2 cellular contexts compared by ENCODE assay signal in the genomic region with DNA sequence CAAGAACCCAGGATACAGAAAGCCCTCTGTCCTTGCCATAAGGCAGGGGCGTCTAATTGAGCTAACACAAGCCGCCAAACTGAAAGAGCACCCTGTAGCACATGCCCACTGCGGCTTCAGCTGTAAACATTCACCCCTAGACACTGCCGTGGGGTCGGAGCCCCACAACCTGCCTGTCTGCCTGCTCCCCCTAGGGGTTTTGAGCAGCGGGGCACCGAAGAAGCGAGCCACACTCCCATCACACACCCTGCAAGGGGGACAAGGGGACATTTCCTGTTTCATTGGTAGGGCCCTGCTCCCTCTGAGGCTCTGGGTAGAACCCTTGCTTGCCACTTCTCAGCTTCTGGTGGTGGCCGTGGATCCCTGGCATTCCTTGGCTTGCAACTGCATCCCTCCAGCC.
TF ChIP-seq lines count a peak whose summit lies in the region.

No MANE protein-coding gene starts in this region.

TF ChIP-seq in GM23338, 12 proteins besides CTCF, POLR2A, EP300 and RAD21 (continued from another document):
- TF ChIP-seq STAT1 (IDR thresholded peaks at IDR 0.05; ENCODE audit: unreplicated experiment): no peak
- TF ChIP-seq POLR2AphosphoS5 (IDR thresholded peaks at IDR 0.05; ENCODE audit: low read depth): no peak
- TF ChIP-seq ZNF331 (CRISPR knock-in tag; IDR thresholded peaks at IDR 0.05; ENCODE audit: low read depth): no peak
- TF ChIP-seq EZH2 (IDR thresholded peaks at IDR 0.05; ENCODE audit: low read depth, unreplicated experiment): no peak
- no peak for TF ChIP-seq NANOG (IDR thresholded peaks at IDR 0.05; ENCODE audit: borderline replicate concordance)

TF ChIP-seq in WTC11, 78 proteins besides CTCF, POLR2A, EP300 and RAD21 (continued from another document):
- TF ChIP-seq NR3C1 (CRISPR knock-in tag; conservative IDR thresholded peaks at IDR 0.05; ENCODE audit: low read depth) (no peak), NR1H2 (CRISPR knock-in tag; IDR thresholded peaks at IDR 0.05) (no peak), FOXJ3 (CRISPR knock-in tag; IDR thresholded peaks at IDR 0.05; ENCODE audit: borderline replicate concordance) (no peak), RELA (CRISPR knock-in tag; IDR thresholded peaks at IDR 0.05; ENCODE audit: borderline replicate concordance) (no peak)
- TF ChIP-seq, protein P1, sequence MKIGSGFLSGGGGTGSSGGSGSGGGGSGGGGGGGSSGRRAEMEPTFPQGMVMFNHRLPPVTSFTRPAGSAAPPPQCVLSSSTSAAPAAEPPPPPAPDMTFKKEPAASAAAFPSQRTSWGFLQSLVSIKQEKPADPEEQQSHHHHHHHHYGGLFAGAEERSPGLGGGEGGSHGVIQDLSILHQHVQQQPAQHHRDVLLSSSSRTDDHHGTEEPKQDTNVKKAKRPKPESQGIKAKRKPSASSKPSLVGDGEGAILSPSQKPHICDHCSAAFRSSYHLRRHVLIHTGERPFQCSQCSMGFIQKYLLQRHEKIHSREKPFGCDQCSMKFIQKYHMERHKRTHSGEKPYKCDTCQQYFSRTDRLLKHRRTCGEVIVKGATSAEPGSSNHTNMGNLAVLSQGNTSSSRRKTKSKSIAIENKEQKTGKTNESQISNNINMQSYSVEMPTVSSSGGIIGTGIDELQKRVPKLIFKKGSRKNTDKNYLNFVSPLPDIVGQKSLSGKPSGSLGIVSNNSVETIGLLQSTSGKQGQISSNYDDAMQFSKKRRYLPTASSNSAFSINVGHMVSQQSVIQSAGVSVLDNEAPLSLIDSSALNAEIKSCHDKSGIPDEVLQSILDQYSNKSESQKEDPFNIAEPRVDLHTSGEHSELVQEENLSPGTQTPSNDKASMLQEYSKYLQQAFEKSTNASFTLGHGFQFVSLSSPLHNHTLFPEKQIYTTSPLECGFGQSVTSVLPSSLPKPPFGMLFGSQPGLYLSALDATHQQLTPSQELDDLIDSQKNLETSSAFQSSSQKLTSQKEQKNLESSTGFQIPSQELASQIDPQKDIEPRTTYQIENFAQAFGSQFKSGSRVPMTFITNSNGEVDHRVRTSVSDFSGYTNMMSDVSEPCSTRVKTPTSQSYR (CRISPR knock-in tag; IDR thresholded peaks at IDR 0.05): no peak
- TF ChIP-seq, protein P2, sequence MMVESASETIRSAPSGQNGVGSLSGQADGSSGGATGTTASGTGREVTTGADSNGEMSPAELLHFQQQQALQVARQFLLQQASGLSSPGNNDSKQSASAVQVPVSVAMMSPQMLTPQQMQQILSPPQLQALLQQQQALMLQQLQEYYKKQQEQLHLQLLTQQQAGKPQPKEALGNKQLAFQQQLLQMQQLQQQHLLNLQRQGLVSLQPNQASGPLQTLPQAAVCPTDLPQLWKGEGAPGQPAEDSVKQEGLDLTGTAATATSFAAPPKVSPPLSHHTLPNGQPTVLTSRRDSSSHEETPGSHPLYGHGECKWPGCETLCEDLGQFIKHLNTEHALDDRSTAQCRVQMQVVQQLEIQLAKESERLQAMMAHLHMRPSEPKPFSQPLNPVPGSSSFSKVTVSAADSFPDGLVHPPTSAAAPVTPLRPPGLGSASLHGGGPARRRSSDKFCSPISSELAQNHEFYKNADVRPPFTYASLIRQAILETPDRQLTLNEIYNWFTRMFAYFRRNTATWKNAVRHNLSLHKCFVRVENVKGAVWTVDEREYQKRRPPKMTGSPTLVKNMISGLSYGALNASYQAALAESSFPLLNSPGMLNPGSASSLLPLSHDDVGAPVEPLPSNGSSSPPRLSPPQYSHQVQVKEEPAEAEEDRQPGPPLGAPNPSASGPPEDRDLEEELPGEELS (CRISPR knock-in tag; IDR thresholded peaks at IDR 0.05): no peak
- TF ChIP-seq, protein P3, sequence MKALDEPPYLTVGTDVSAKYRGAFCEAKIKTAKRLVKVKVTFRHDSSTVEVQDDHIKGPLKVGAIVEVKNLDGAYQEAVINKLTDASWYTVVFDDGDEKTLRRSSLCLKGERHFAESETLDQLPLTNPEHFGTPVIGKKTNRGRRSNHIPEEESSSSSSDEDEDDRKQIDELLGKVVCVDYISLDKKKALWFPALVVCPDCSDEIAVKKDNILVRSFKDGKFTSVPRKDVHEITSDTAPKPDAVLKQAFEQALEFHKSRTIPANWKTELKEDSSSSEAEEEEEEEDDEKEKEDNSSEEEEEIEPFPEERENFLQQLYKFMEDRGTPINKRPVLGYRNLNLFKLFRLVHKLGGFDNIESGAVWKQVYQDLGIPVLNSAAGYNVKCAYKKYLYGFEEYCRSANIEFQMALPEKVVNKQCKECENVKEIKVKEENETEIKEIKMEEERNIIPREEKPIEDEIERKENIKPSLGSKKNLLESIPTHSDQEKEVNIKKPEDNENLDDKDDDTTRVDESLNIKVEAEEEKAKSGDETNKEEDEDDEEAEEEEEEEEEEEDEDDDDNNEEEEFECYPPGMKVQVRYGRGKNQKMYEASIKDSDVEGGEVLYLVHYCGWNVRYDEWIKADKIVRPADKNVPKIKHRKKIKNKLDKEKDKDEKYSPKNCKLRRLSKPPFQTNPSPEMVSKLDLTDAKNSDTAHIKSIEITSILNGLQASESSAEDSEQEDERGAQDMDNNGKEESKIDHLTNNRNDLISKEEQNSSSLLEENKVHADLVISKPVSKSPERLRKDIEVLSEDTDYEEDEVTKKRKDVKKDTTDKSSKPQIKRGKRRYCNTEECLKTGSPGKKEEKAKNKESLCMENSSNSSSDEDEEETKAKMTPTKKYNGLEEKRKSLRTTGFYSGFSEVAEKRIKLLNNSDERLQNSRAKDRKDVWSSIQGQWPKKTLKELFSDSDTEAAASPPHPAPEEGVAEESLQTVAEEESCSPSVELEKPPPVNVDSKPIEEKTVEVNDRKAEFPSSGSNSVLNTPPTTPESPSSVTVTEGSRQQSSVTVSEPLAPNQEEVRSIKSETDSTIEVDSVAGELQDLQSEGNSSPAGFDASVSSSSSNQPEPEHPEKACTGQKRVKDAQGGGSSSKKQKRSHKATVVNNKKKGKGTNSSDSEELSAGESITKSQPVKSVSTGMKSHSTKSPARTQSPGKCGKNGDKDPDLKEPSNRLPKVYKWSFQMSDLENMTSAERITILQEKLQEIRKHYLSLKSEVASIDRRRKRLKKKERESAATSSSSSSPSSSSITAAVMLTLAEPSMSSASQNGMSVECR (CRISPR knock-in tag; IDR thresholded peaks at IDR 0.05; ENCODE audit: borderline replicate concordance): no peak
- TF ChIP-seq, protein P4, sequence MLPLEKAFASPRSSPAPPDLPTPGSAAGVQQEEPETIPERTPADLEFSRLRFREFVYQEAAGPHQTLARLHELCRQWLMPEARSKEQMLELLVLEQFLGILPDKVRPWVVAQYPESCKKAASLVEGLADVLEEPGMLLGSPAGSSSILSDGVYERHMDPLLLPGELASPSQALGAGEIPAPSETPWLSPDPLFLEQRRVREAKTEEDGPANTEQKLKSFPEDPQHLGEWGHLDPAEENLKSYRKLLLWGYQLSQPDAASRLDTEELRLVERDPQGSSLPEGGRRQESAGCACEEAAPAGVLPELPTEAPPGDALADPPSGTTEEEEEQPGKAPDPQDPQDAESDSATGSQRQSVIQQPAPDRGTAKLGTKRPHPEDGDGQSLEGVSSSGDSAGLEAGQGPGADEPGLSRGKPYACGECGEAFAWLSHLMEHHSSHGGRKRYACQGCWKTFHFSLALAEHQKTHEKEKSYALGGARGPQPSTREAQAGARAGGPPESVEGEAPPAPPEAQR (CRISPR knock-in tag; IDR thresholded peaks at IDR 0.05): no peak
